In the genomic region with DNA sequence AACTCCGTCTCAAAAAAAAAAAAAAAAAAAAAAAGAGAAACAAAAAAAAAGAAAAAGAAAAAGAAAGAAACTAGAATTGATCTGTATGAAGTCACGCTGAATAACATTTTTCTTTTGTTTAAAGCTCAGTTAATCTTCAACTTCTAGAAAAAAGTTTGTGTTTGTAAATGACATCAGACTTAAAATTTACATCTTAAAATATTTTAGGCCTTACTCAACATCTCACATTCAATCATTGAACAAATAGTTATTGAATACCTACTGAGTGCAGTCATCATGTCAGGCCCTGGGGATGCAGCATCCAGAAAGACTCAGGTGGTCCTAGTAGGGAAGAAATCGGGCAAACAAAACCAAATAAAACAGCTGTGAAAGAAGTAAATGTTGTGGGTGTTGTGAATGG, we compare ENCODE assay signal across 23 cellular contexts.
"Had no signal": no experiment of that assay in that cellular context is flagged by ENCODE, and none has a peak within 500 bp of the region (broad histone marks: within the 10 kb centered on the region; RNA-seq: fewer than 3 reads in every experiment).

No MANE protein-coding gene starts in this region.

- H3K4me1 Mint-ChIP-seq: memory B cell; naive B cell; neural crest cell; stimulated activated effector memory CD8-positive, alpha-beta T cell treated with anti-CD3 and anti-CD28 coated beads, Interleukin-12 subunit alpha, Interleukin-12 subunit beta, amount 100 ng/mL, for 72 hours had no signal

- H3K27ac Mint-ChIP-seq: dendritic cell treated with granulocyte-macrophage colony-stimulating factor and Interleukin-4, amounts not matched to agents 40 ng/mL and 50 ng/mL, for 4 days; memory B cell; mesothelial cell of epicardium; natural killer cell treated with Interleukin-12 subunit alpha and Interleukin-12 subunit beta and Interleukin-15 and Interleukin-18, amount 100 ng/mL, for 72 hours; progenitor cell of endocrine pancreas; stimulated activated effector memory CD8-positive, alpha-beta T cell treated with anti-CD3 and anti-CD28 coated beads, Interleukin-12 subunit alpha, Interleukin-12 subunit beta, amount 100 ng/mL, for 72 hours had no signal

- H2AFZ ChIP-seq: parathyroid adenoma had no signal

- H3K4me1 ChIP-seq: colonic mucosa, parathyroid adenoma, right atrium auricular region, sigmoid colon, stomach, thyroid gland, vagina had no signal

- H3K36me3 Mint-ChIP-seq: memory B cell; naive B cell; natural killer cell treated with Interleukin-12 subunit alpha and Interleukin-12 subunit beta and Interleukin-15 and Interleukin-18, amount 100 ng/mL, for 72 hours; stimulated activated effector memory CD8-positive, alpha-beta T cell treated with anti-CD3 and anti-CD28 coated beads, Interleukin-12 subunit alpha, Interleukin-12 subunit beta, amount 100 ng/mL, for 72 hours had no signal

- H3K4me3 Mint-ChIP-seq: dendritic cell treated with granulocyte-macrophage colony-stimulating factor and Interleukin-4, amounts not matched to agents 40 ng/mL and 50 ng/mL, for 4 days; memory B cell; mesothelial cell of epicardium; naive B cell; natural killer cell treated with Interleukin-12 subunit alpha and Interleukin-12 subunit beta and Interleukin-15 and Interleukin-18, amount 100 ng/mL, for 72 hours; neural crest cell; stimulated activated effector memory CD8-positive, alpha-beta T cell treated with anti-CD3 and anti-CD28 coated beads, Interleukin-12 subunit alpha, Interleukin-12 subunit beta, amount 100 ng/mL, for 72 hours had no signal

- H3K36me3 ChIP-seq: colonic mucosa, right atrium auricular region, sigmoid colon, stomach, thyroid gland, vagina had no signal

- DNase-seq: colonic mucosa; effector memory CD4-positive, alpha-beta T cell; hypothalamus; mucosa of descending colon; naive B cell; sigmoid colon; stimulated activated CD4-positive, alpha-beta T cell treated with anti-CD3 and anti-CD28 coated beads, Interleukin-2, amount 100 ng/mL, for 24 hours; stimulated activated CD4-positive, alpha-beta T cell treated with anti-CD3 and anti-CD28 coated beads, Interleukin-4, amount 100 ng/mL, for 24 hours; stimulated activated naive CD4-positive, alpha-beta T cell treated with Interleukin-2 at 50 U/mL for 16 hours; stomach; thyroid gland had no signal

- H3K9me3 Mint-ChIP-seq: dendritic cell treated with granulocyte-macrophage colony-stimulating factor and Interleukin-4, amounts not matched to agents 40 ng/mL and 50 ng/mL, for 4 days; memory B cell; mesothelial cell of epicardium; naive B cell; neural crest cell; stimulated activated effector memory CD8-positive, alpha-beta T cell treated with anti-CD3 and anti-CD28 coated beads, Interleukin-12 subunit alpha, Interleukin-12 subunit beta, amount 100 ng/mL, for 72 hours had no signal

- H3K27me3 Mint-ChIP-seq: dendritic cell treated with granulocyte-macrophage colony-stimulating factor and Interleukin-4, amounts not matched to agents 40 ng/mL and 50 ng/mL, for 4 days had no signal

- H3K4me3 ChIP-seq: colonic mucosa, lung, mucosa of descending colon, right atrium auricular region, sigmoid colon, stomach, thyroid gland, vagina had no signal

- H3K79me2 ChIP-seq: parathyroid adenoma had no signal

- ATAC-seq: left lobe of liver; mucosa of descending colon; natural killer cell treated with Interleukin-12 subunit alpha and Interleukin-12 subunit beta and Interleukin-15 and Interleukin-18, amount 100 ng/mL, for 72 hours; stimulated activated effector memory CD8-positive, alpha-beta T cell treated with anti-CD3 and anti-CD28 coated beads, Interleukin-12 subunit alpha, Interleukin-12 subunit beta, amount 100 ng/mL, for 72 hours had no signal

- H3K27ac ChIP-seq: colonic mucosa, parathyroid adenoma, right atrium auricular region, sigmoid colon, stomach, thyroid gland, vagina had no signal

- H3K27me3 ChIP-seq: colonic mucosa, right atrium auricular region, sigmoid colon, stomach, thyroid gland, vagina had no signal
